8 cellular contexts compared by ENCODE assay signal in genomic region chr4:10015140-10015753, GRCh38. TPM values are rescaled to one million over a fixed set of nuclear protein-coding genes. Genes with fewer than 3 reads are reported as not detected.
DNase-seq lines count a peak whose midpoint lies in the region; ATAC-seq, FAIRE-seq and TF ChIP-seq lines count a peak whose summit lies in the region.

No MANE protein-coding gene starts in this region.

- no peak overlapping the region for H3K4me3 ChIP-seq in endothelial cell of umbilical vein (replicated peaks in 1 of 3; ENCODE audit: insufficient read depth in 1 of 3, low read depth in 1 of 3, low read length in 3 of 3)
- no peak overlapping the region for H3K4me3 ChIP-seq in parathyroid adenoma (ENCODE audit: low read depth, low read length)

- intact Hi-C loops in endothelial cell of umbilical vein (cut with micrococcal nuclease) = loop anchor here (1.0 to 5.0 kb wide), 5 partner anchors 142 to 517 kb away; no protein-coding TSS in a partner anchor

- POLR2A ChIA-PET in endothelial cell of umbilical vein (lab: Charles Lee) = interaction anchor here (1.3 kb wide), 1 partner anchor 101 kb away, joined by 3 read pairs; the partner anchor contains the start of gene WDR1

- BruUV-seq in endothelial cell of umbilical vein (replicated peaks; lab: Mats Ljungman, UMichigan) = no TSS peak

- H3K4me1 ChIP-seq in endothelial cell of umbilical vein (ENCODE audit: control insufficient read depth, extremely low read depth, insufficient read depth, low read length) (no peaks in the 10 kb centered on the region), parathyroid adenoma (peaks cover 7% of the 10 kb centered on the region)

- CTCF ChIA-PET in endothelial cell of umbilical vein (lab: Charles Lee) = interaction anchor here (0.6 to 5.5 kb wide), 24 partner anchors 9 to 483 kb away, joined by 3 to 118 read pairs (median 5); no protein-coding TSS in a partner anchor

- no peak for TF ChIP-seq POLR2A in endothelial cell of umbilical vein (IDR thresholded peaks at IDR 0.05; ENCODE audit: low read depth, low read length)

- H3K9me3 ChIP-seq in endothelial cell of umbilical vein (replicated peaks; ENCODE audit: control insufficient read depth, insufficient read depth, low read length) = no peaks in the 10 kb centered on the region
- H3K9me3 ChIP-seq in parathyroid adenoma (ENCODE audit: control insufficient read depth, low read length) = no peaks in the 10 kb centered on the region

- H3K36me3 ChIP-seq in endothelial cell of umbilical vein (ENCODE audit: control insufficient read depth in 2 of 2, extremely low read depth in 1 of 2, insufficient read depth in 2 of 2, low read length in 2 of 2) (no peaks in the 10 kb centered on the region), parathyroid adenoma (ENCODE audit: control insufficient read depth, insufficient read depth, low read length) (no peaks in the 10 kb centered on the region)

- H3K27ac ChIP-seq in endothelial cell of umbilical vein (ENCODE audit: insufficient read depth, low read depth, low read length) (no peak overlapping the region), parathyroid adenoma (no peak overlapping the region)

- peak; percentile 28 for FAIRE-seq in endothelial cell of umbilical vein (lab: Jason Lieb, UNC)

- H3K4me2 ChIP-seq in endothelial cell of umbilical vein (ENCODE audit: insufficient read depth, low read length) (no peak overlapping the region), parathyroid adenoma (ENCODE audit: low read length) (no peak overlapping the region)

- H3K79me2 ChIP-seq in endothelial cell of umbilical vein (ENCODE audit: control insufficient read depth, insufficient read depth, low read length) (no peaks in the 10 kb centered on the region), parathyroid adenoma (no peaks in the 10 kb centered on the region)

- dilution Hi-C loops in endothelial cell of umbilical vein (cut with MboI; ENCODE audit: extremely low pct_ligation_motif_present, low sequenced_read_pairs) = no loop called here

- no peaks in the 10 kb centered on the region for H4K20me1 ChIP-seq in endothelial cell of umbilical vein (replicated peaks; ENCODE audit: control insufficient read depth, extremely low read depth, insufficient read depth, low read length)

- ATAC-seq in HG03432 (IDR thresholded peaks at IDR 0.05; ENCODE audit: unreplicated experiment) = peak; percentile 21

- peaks cover 0 to 2% of the 10 kb centered on the region in 2 experiments for H3K27me3 ChIP-seq in endothelial cell of umbilical vein (ENCODE audit: control insufficient read depth in 2 of 2, insufficient read depth in 2 of 2, low read length in 2 of 2)
- H3K27me3 ChIP-seq in parathyroid adenoma (ENCODE audit: control insufficient read depth, insufficient read depth, low read length) = no peaks in the 10 kb centered on the region

- H2AFZ ChIP-seq in endothelial cell of umbilical vein (ENCODE audit: low read depth, low read length) (no peak overlapping the region), parathyroid adenoma (no peak overlapping the region)

- H3K9me1 ChIP-seq in endothelial cell of umbilical vein (replicated peaks; ENCODE audit: control insufficient read depth, extremely low read depth, insufficient read depth, low read length) = no peaks in the 10 kb centered on the region

- peak; percentile 31 for DNase-seq in NK-92 treated with Interleukin-12 subunit alpha and Interleukin-12 subunit beta, amount 100 ng/mL, for 24 hours (lab: John Stamatoyannopoulos, UW)
- DNase-seq in NK-92 (lab: John Stamatoyannopoulos, UW; ENCODE audit: unreplicated experiment) (no peak), NOMO-1 treated with DMSO at 0.1 percent for 48 hours (lab: John Stamatoyannopoulos, UW; ENCODE audit: unreplicated experiment) (peak; percentile 18), endothelial cell of umbilical vein (ENCODE audit: low read depth, low spot score) (peak; percentile 52), activated gamma-delta T cell treated with Interleukin-2 at 50 U/mL for 16 hours (no peak), HuH-7.5 (ENCODE audit: low spot score) (no peak)

- TF ChIP-seq CTCF in endothelial cell of umbilical vein (IDR thresholded peaks at IDR 0.05; ENCODE audit: extremely low read depth in 1 of 2, insufficient read depth in 1 of 2, low read depth in 1 of 2, low read length in 2 of 2) = peak; percentile 65 to 70
- peak; percentile 42 for TF ChIP-seq CTCF in parathyroid adenoma (IDR thresholded peaks at IDR 0.05)

- H3K9ac ChIP-seq in endothelial cell of umbilical vein (replicated peaks; ENCODE audit: extremely low read depth, insufficient read depth, low read length) (no peak overlapping the region), parathyroid adenoma (no peak overlapping the region)

TF ChIP-seq in endothelial cell of umbilical vein, 7 proteins besides CTCF, POLR2A, EP300 and RAD21:
- TF ChIP-seq MAX (IDR thresholded peaks at IDR 0.05; ENCODE audit: insufficient read depth, insufficient read length) (no peak), EZH2 (IDR thresholded peaks at IDR 0.05; ENCODE audit: borderline replicate concordance, low read depth, low read length, severe bottlenecking) (no peak), MYC (IDR thresholded peaks at IDR 0.05; ENCODE audit: low read depth, low read length) (no peak), FOS (IDR thresholded peaks at IDR 0.05; ENCODE audit: borderline replicate concordance, insufficient read depth, low read length) (no peak), JUN (IDR thresholded peaks at IDR 0.05; ENCODE audit: borderline replicate concordance, insufficient read depth, insufficient read length, low read depth) (no peak), POLR2AphosphoS5 (IDR thresholded peaks at IDR 0.05; ENCODE audit: insufficient read depth, low read depth, low read length) (no peak), GATA2 (IDR thresholded peaks at IDR 0.05; ENCODE audit: insufficient read depth, insufficient read length, low read depth, low read length) (no peak)

RNA-seq across cellular contexts. Expression of gene SLC2A9, which starts 6.0 kb away (rescaled TPM):
- total RNA-seq in endothelial cell of umbilical vein = 1.5 and 1.6 TPM in 2 replicates
- polyA plus RNA-seq in endothelial cell of umbilical vein = 1.4 and 1.8 TPM in 2 replicates
- polyA plus RNA-seq in endothelial cell of umbilical vein (2011; cell fraction: cytosol; rRNA removed) = 1.0 and 1.5 TPM in 2 replicates
- polyA plus RNA-seq in endothelial cell of umbilical vein (2011; cell fraction: nucleus; rRNA removed) = 2.5 and 2.7 TPM in 2 replicates
- polyA plus RNA-seq in endothelial cell of umbilical vein (2012) = 0.72 and 1.4 TPM in 2 replicates
- 3.7 and 4.1 TPM in 2 replicates for polyA minus RNA-seq in endothelial cell of umbilical vein
- polyA minus RNA-seq in endothelial cell of umbilical vein (2011; cell fraction: cytosol; rRNA and poly(A)+ RNA removed) = not detected
- 2.4 and 3.6 TPM in 2 replicates for polyA minus RNA-seq in endothelial cell of umbilical vein (2011; cell fraction: nucleus; rRNA and poly(A)+ RNA removed)

Comparison
In these comparisons a context has a peak if more than half of its experiments do, and no peak if none do; other contexts are left out.
1. DNase-seq: peak in NK-92 treated with Interleukin-12 subunit alpha and Interleukin-12 subunit beta, amount 100 ng/mL, for 24 hours (single experiment), NOMO-1 treated with DMSO at 0.1 percent for 48 hours (single experiment) and endothelial cell of umbilical vein (single experiment); none in NK-92 (single experiment), activated gamma-delta T cell treated with Interleukin-2 at 50 U/mL for 16 hours (single experiment) and HuH-7.5 (single experiment).